In genomic region chr9:134868751-134869553, GRCh38 we compare ENCODE assay signal across 1 cellular context.
A peak's percentile ranks its signal among the peaks of the same experiment; 100 is the strongest.
TF ChIP-seq lines count a peak whose summit lies in the region.

No MANE protein-coding gene starts in this region.

TF ChIP-seq in HepG2, 621 proteins besides CTCF, POLR2A, EP300 and RAD21:
- TF ChIP-seq ZBTB40 (IDR thresholded peaks at IDR 0.05) = no peak
- TF ChIP-seq ZBTB40 (CRISPR knock-in tag; IDR thresholded peaks at IDR 0.05) = peak; percentile 70; the same call in 1 of the 2 replicates
- TF ChIP-seq ZNF543 (CRISPR knock-in tag; IDR thresholded peaks at IDR 0.05) = no peak
